Comparison of ENCODE assay signal across 8 cellular contexts in genomic region chr2:234953116-234954031, GRCh38. TPM values are rescaled to one million over a fixed set of nuclear protein-coding genes. Genes with fewer than 3 reads are reported as not detected.
DNase-seq lines count a peak whose midpoint lies in the region; ATAC-seq, FAIRE-seq and TF ChIP-seq lines count a peak whose summit lies in the region.

No MANE protein-coding gene starts in this region.

- no peaks in the 10 kb centered on the region for H3K9me3 ChIP-seq in ES-I3 (ENCODE audit: control insufficient read depth, insufficient read depth, low read length)
- H3K9me3 ChIP-seq in SJSA1 (replicated peaks), result no peaks in the 10 kb centered on the region
- no peaks in the 10 kb centered on the region for H3K9me3 ChIP-seq in right atrium auricular region

- H3K27me3 ChIP-seq in SJSA1 (replicated peaks), result no peaks in the 10 kb centered on the region
- H3K27me3 ChIP-seq in right atrium auricular region, result no peaks in the 10 kb centered on the region

- H3K27ac ChIP-seq in SJSA1, result peak overlapping the region; percentile 89
- H3K27ac ChIP-seq in right atrium auricular region, result peak overlapping the region; percentile 84 to 87

- FAIRE-seq in frontal cortex (lab: Jason Lieb, UNC), result no peak

- DNase-seq in SJSA1 (ENCODE audit: low read depth in 1 of 2, low spot score in 2 of 2) (peak in 1 of 2 experiments; percentile 62), right atrium auricular region (ENCODE audit: low spot score) (no peak), renal cortical epithelial cell (ENCODE audit: low read depth) (peak; percentile 48), frontal cortex (ENCODE audit: low spot score in 2 of 2) (no peak)
- DNase-seq in activated CD4-positive, alpha-beta T cell treated with anti-CD3 and anti-CD28 coated beads for 48 hours, result no peak

- no peak for ATAC-seq in GM18858 (IDR thresholded peaks at IDR 0.05; ENCODE audit: unreplicated experiment)
- no peak for ATAC-seq in HG02571 (IDR thresholded peaks at IDR 0.05; ENCODE audit: unreplicated experiment)

- H3K4me3 ChIP-seq in SJSA1 (peak overlapping the region; percentile 89), right atrium auricular region (peak overlapping the region; percentile 89 to 93)

- H3K9ac ChIP-seq in ES-I3 (ENCODE audit: low read depth, low read length), result peak overlapping the region; percentile 71

- no peak for TF ChIP-seq CTCF in right atrium auricular region (IDR thresholded peaks at IDR 0.05)

- H3K36me3 ChIP-seq in ES-I3 (ENCODE audit: insufficient read depth, low read length) (no peaks in the 10 kb centered on the region), SJSA1 (peaks cover 57% of the 10 kb centered on the region), right atrium auricular region (no peaks in the 10 kb centered on the region)

- H3K4me1 ChIP-seq in ES-I3 (ENCODE audit: insufficient read depth, low read length) (peaks cover 36% of the 10 kb centered on the region), SJSA1 (replicated peaks) (peaks cover 76% of the 10 kb centered on the region), right atrium auricular region (peaks cover 0 to 49% of the 10 kb centered on the region in 2 donors)

RNA-seq across cellular contexts. Expression of gene SH3BP4, which starts 1.6 kb away (rescaled TPM):
- 78.6 and 117 TPM in 2 replicates for total RNA-seq in SJSA1 (2014; rRNA removed; shearing (Covaris generic))
- 10 to 100 TPM; 27.2 to 34.5 TPM for total RNA-seq in right atrium auricular region
- total RNA-seq in renal cortical epithelial cell, result 58.5 and 116 TPM in 2 replicates
- 6.5 TPM for total RNA-seq in frontal cortex
